3 cellular contexts compared by ENCODE assay signal in the genomic region with DNA sequence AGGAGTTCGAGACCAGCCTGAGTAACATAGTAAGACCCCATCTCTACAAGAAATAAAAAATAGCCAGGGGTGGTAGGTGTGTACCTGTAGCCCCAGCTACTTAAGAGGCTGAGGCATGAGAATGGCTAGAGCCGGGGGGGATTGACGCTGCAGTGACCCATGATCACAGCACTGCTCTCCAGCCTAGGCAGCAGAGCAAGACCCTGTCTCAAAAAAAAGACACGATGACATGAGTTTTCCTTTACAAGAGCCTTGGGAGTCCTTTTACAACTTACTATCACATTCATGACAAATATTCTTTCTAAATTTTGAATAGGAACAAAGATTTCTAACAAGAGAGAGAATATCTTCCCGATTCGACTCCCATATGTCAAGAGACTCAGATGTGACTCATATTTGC.
TF ChIP-seq lines count a peak whose summit lies in the region.

No MANE protein-coding gene starts in this region.

TF ChIP-seq in K562, 482 proteins besides CTCF, POLR2A, EP300 and RAD21:
- TF ChIP-seq RBM34 (IDR thresholded peaks at IDR 0.05; ENCODE audit: borderline replicate concordance, insufficient read depth, low read length) (no peak), TAF7 (tag; IDR thresholded peaks at IDR 0.05) (no peak), ZNF584 (CRISPR knock-in tag; IDR thresholded peaks at IDR 0.05; ENCODE audit: low read depth) (peak; percentile 86; the same call in 1 of the 2 replicates), GTF2E2 (tag; IDR thresholded peaks at IDR 0.05) (0 out of 2 replicates have a peak, but pooled peaks have one; percentile 26)
- TF ChIP-seq, protein P1, sequence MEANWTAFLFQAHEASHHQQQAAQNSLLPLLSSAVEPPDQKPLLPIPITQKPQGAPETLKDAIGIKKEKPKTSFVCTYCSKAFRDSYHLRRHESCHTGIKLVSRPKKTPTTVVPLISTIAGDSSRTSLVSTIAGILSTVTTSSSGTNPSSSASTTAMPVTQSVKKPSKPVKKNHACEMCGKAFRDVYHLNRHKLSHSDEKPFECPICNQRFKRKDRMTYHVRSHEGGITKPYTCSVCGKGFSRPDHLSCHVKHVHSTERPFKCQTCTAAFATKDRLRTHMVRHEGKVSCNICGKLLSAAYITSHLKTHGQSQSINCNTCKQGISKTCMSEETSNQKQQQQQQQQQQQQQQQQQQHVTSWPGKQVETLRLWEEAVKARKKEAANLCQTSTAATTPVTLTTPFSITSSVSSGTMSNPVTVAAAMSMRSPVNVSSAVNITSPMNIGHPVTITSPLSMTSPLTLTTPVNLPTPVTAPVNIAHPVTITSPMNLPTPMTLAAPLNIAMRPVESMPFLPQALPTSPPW (CRISPR knock-in tag; IDR thresholded peaks at IDR 0.05): 0 out of 2 replicates have a peak, but pooled peaks have one; percentile 2

TF ChIP-seq in WTC11, 78 proteins besides CTCF, POLR2A, EP300 and RAD21:
- TF ChIP-seq GABPB1 (CRISPR knock-in tag; IDR thresholded peaks at IDR 0.05): no peak
- no peak for TF ChIP-seq GTF2I (CRISPR knock-in tag; conservative IDR thresholded peaks at IDR 0.05)
- TF ChIP-seq IRF2 (CRISPR knock-in tag; IDR thresholded peaks at IDR 0.05; ENCODE audit: borderline replicate concordance, low read depth): no peak
- TF ChIP-seq FOXP1 (CRISPR knock-in tag; IDR thresholded peaks at IDR 0.05; ENCODE audit: borderline replicate concordance): no peak
- no peak for TF ChIP-seq ZNF317 (CRISPR knock-in tag; IDR thresholded peaks at IDR 0.05; ENCODE audit: borderline replicate concordance, low read depth)
- no peak for TF ChIP-seq ZNF219 (CRISPR knock-in tag; IDR thresholded peaks at IDR 0.05; ENCODE audit: borderline replicate concordance)
- TF ChIP-seq ZNF263 (CRISPR knock-in tag; IDR thresholded peaks at IDR 0.05; ENCODE audit: low read depth): no peak
- TF ChIP-seq, protein P2, sequence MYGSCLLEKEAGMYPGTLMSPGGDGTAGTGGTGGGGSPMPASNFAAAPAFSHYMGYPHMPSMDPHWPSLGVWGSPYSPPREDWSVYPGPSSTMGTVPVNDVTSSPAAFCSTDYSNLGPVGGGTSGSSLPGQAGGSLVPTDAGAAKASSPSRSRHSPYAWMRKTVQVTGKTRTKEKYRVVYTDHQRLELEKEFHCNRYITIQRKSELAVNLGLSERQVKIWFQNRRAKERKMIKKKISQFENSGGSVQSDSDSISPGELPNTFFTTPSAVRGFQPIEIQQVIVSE (CRISPR knock-in tag; IDR thresholded peaks at IDR 0.05; ENCODE audit: borderline replicate concordance): no peak
- no peak for TF ChIP-seq MYBL2 (CRISPR knock-in tag; IDR thresholded peaks at IDR 0.05)
- TF ChIP-seq HMGA2 (CRISPR knock-in tag; IDR thresholded peaks at IDR 0.05): no peak
- TF ChIP-seq SOX15 (CRISPR knock-in tag; IDR thresholded peaks at IDR 0.05): no peak
- TF ChIP-seq, protein P3, sequence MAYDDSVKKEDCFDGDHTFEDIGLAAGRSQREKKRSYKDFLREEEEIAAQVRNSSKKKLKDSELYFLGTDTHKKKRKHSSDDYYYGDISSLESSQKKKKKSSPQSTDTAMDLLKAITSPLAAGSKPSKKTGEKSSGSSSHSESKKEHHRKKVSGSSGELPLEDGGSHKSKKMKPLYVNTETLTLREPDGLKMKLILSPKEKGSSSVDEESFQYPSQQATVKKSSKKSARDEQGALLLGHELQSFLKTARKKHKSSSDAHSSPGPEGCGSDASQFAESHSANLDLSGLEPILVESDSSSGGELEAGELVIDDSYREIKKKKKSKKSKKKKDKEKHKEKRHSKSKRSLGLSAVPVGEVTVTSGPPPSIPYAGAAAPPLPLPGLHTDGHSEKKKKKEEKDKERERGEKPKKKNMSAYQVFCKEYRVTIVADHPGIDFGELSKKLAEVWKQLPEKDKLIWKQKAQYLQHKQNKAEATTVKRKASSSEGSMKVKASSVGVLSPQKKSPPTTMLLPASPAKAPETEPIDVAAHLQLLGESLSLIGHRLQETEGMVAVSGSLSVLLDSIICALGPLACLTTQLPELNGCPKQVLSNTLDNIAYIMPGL (CRISPR knock-in tag; IDR thresholded peaks at IDR 0.05): no peak
- TF ChIP-seq, protein P4, sequence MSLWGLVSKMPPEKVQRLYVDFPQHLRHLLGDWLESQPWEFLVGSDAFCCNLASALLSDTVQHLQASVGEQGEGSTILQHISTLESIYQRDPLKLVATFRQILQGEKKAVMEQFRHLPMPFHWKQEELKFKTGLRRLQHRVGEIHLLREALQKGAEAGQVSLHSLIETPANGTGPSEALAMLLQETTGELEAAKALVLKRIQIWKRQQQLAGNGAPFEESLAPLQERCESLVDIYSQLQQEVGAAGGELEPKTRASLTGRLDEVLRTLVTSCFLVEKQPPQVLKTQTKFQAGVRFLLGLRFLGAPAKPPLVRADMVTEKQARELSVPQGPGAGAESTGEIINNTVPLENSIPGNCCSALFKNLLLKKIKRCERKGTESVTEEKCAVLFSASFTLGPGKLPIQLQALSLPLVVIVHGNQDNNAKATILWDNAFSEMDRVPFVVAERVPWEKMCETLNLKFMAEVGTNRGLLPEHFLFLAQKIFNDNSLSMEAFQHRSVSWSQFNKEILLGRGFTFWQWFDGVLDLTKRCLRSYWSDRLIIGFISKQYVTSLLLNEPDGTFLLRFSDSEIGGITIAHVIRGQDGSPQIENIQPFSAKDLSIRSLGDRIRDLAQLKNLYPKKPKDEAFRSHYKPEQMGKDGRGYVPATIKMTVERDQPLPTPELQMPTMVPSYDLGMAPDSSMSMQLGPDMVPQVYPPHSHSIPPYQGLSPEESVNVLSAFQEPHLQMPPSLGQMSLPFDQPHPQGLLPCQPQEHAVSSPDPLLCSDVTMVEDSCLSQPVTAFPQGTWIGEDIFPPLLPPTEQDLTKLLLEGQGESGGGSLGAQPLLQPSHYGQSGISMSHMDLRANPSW (CRISPR knock-in tag; conservative IDR thresholded peaks at IDR 0.05; ENCODE audit: low read depth): no peak
- TF ChIP-seq, protein P5, sequence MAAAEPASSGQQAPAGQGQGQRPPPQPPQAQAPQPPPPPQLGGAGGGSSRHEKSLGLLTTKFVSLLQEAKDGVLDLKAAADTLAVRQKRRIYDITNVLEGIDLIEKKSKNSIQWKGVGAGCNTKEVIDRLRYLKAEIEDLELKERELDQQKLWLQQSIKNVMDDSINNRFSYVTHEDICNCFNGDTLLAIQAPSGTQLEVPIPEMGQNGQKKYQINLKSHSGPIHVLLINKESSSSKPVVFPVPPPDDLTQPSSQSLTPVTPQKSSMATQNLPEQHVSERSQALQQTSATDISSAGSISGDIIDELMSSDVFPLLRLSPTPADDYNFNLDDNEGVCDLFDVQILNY (CRISPR knock-in tag; IDR thresholded peaks at IDR 0.05): no peak
- TF ChIP-seq KAT7 (CRISPR knock-in tag; IDR thresholded peaks at IDR 0.05; ENCODE audit: borderline replicate concordance): no peak
- TF ChIP-seq, protein P6, sequence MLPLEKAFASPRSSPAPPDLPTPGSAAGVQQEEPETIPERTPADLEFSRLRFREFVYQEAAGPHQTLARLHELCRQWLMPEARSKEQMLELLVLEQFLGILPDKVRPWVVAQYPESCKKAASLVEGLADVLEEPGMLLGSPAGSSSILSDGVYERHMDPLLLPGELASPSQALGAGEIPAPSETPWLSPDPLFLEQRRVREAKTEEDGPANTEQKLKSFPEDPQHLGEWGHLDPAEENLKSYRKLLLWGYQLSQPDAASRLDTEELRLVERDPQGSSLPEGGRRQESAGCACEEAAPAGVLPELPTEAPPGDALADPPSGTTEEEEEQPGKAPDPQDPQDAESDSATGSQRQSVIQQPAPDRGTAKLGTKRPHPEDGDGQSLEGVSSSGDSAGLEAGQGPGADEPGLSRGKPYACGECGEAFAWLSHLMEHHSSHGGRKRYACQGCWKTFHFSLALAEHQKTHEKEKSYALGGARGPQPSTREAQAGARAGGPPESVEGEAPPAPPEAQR (CRISPR knock-in tag; IDR thresholded peaks at IDR 0.05): no peak
- TF ChIP-seq, protein P7, sequence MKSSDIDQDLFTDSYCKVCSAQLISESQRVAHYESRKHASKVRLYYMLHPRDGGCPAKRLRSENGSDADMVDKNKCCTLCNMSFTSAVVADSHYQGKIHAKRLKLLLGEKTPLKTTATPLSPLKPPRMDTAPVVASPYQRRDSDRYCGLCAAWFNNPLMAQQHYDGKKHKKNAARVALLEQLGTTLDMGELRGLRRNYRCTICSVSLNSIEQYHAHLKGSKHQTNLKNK (CRISPR knock-in tag; IDR thresholded peaks at IDR 0.05): no peak
- no peak for TF ChIP-seq NR1H2 (CRISPR knock-in tag; IDR thresholded peaks at IDR 0.05)

TF ChIP-seq in GM12891, 5 proteins besides CTCF, POLR2A, EP300 and RAD21:
- TF ChIP-seq PAX5 (IDR thresholded peaks at IDR 0.05; ENCODE audit: insufficient read depth, low read length, severe bottlenecking) (no peak), POLR2AphosphoS5 (IDR thresholded peaks at IDR 0.05; ENCODE audit: low read depth, low read length) (no peak), SPI1 (IDR thresholded peaks at IDR 0.05; ENCODE audit: low read depth, low read length) (no peak), TAF1 (IDR thresholded peaks at IDR 0.05; ENCODE audit: low read depth, low read length) (no peak), POU2F2 (IDR thresholded peaks at IDR 0.05; ENCODE audit: low read depth, low read length) (no peak)
TF ChIP-seq in GM12891: peak in this region for 0.
